11 cellular contexts compared by ENCODE assay signal in genomic region chr7:150966002-150966401, GRCh38. TPM values are rescaled to one million over a fixed set of nuclear protein-coding genes. Genes with fewer than 3 reads are reported as not detected.
DNase-seq lines count a peak whose midpoint lies in the region; ATAC-seq and TF ChIP-seq lines count a peak whose summit lies in the region.
"Had no signal": no experiment of that assay in that cellular context is flagged by ENCODE, and none has a peak within 500 bp of the region (broad histone marks: within the 10 kb centered on the region; RNA-seq: fewer than 3 reads in every experiment).

No MANE protein-coding gene starts in this region.

- no peak overlapping the region for H3K4me3 Mint-ChIP-seq in osteocyte (ENCODE audit: unreplicated experiment)

- POLR2A ChIA-PET in GM10248 (lab: Yijun Ruan, JAX), result no interaction called here

- no peak overlapping the region for H3K27ac Mint-ChIP-seq in osteocyte (ENCODE audit: unreplicated experiment)

- ATAC-seq in GM19324 (IDR thresholded peaks at IDR 0.05; ENCODE audit: low FRiP score, unreplicated experiment) (no peak), HG03460 (IDR thresholded peaks at IDR 0.05; ENCODE audit: unreplicated experiment) (no peak)
- ATAC-seq: psoas muscle had no signal

- H3K36me3 Mint-ChIP-seq in osteocyte (ENCODE audit: unreplicated experiment), result no peaks in the 10 kb centered on the region

- no peak for DNase-seq in GM10248 (ENCODE audit: extremely low spot score)
- DNase-seq in RPMI8226, result peak; percentile 41
- no peak for DNase-seq in fibroblast of pulmonary artery (ENCODE audit: low read depth)
- DNase-seq in osteocyte (ENCODE audit: extremely low spot score, unreplicated experiment), result no peak
- no peak for DNase-seq in NCI-H1930 (lab: John Stamatoyannopoulos, UW)
- DNase-seq in activated naive CD4-positive, alpha-beta T cell (lab: John Stamatoyannopoulos, UW), result no peak
- DNase-seq: NCI-H510A, psoas muscle, tibial artery had no signal

- TF ChIP-seq CTCF in GM10248 (IDR thresholded peaks at IDR 0.05; ENCODE audit: control extremely low read depth, extremely low read depth, low read depth, missing control alignments), result peak; percentile 15
- TF ChIP-seq CTCF in fibroblast of pulmonary artery (IDR thresholded peaks at IDR 0.05; ENCODE audit: low read length, missing control alignments), result peak; percentile 14
- peak; percentile 18 for TF ChIP-seq CTCF in osteocyte (IDR thresholded peaks at IDR 0.05)

- CTCF ChIA-PET in GM10248 (lab: Yijun Ruan, JAX), result interaction anchor here (1.3 to 2.1 kb wide), 4 partner anchors 9 to 28 kb away, joined by 5 to 10 read pairs (median 6); no protein-coding TSS in a partner anchor

- H3K27me3 Mint-ChIP-seq in osteocyte (ENCODE audit: unreplicated experiment), result peaks cover 27% of the 10 kb centered on the region

- no peaks in the 10 kb centered on the region for H3K9me3 Mint-ChIP-seq in osteocyte (ENCODE audit: unreplicated experiment)

- H3K4me1 Mint-ChIP-seq in osteocyte (ENCODE audit: unreplicated experiment), result peaks cover 29% of the 10 kb centered on the region

- H3K4me3 ChIP-seq in fibroblast of pulmonary artery (replicated peaks; ENCODE audit: low read depth, low read length), result no peak overlapping the region
- H3K4me3 ChIP-seq: psoas muscle, tibial artery had no signal

RNA-seq across cellular contexts. Expression of gene KCNH2, which starts 12.1 kb away (rescaled TPM):
- total RNA-seq in osteocyte, result not detected in 2 replicates

RNA-seq across cellular contexts. Expression of gene NOS3, which starts 24.8 kb away (rescaled TPM):
- 0.73 TPM in 1 of 2 replicates, not detected in the other for total RNA-seq in osteocyte

RNA-seq across cellular contexts. Expression of gene ATG9B, which starts 58.3 kb away (rescaled TPM):
- 0.11 and 0.39 TPM in 2 replicates for total RNA-seq in osteocyte
- total RNA-seq: psoas muscle had no signal
